23 cellular contexts compared by ENCODE assay signal in the genomic region with DNA sequence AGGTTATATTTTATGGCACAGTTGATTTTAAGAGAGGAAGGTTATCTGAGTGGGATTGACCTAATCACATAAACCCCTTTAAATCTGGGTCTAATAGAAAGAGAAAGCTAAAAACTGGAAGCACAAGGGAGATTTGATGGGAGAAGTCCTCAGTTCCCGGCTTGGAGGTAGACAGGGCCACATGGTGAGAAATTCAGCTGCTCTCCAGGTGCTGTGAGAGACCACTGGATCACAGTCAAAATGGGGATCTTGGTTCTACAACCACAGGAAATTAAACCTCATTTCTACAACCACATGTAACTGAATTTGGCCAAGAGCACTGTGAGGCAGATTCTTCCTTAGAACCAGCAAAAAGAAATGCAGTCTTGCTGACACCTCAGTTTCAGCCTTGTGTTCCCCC.
A peak's percentile ranks its signal among the peaks of the same experiment; 100 is the strongest.
DNase-seq lines count a peak whose midpoint lies in the region; ATAC-seq and TF ChIP-seq lines count a peak whose summit lies in the region.
"Had no signal": no experiment of that assay in that cellular context is flagged by ENCODE, and none has a peak within 500 bp of the region (broad histone marks: within the 10 kb centered on the region; RNA-seq: fewer than 3 reads in every experiment).

No MANE protein-coding gene starts in this region.

- H3K4me1 ChIP-seq in DND-41 (ENCODE audit: insufficient read depth, low read length) = peaks cover 37% of the 10 kb centered on the region
- peaks cover 21% of the 10 kb centered on the region for H3K4me1 ChIP-seq in Loucy (ENCODE audit: insufficient read depth, low read length, poor library complexity, severe bottlenecking)
- H3K4me1 ChIP-seq in neural progenitor cell = peaks cover 9% of the 10 kb centered on the region
- no peaks in the 10 kb centered on the region for H3K4me1 ChIP-seq in mesenchymal stem cell (ENCODE audit: control insufficient read depth, insufficient read depth, low read depth, low read length)
- H3K4me1 ChIP-seq: BE2C, Caco-2 had no signal

- H3K14ac ChIP-seq in mesenchymal stem cell (ENCODE audit: low read length in 2 of 2) = no peak overlapping the region

- peak overlapping the region; percentile 78 for H3K27ac ChIP-seq in DND-41 (ENCODE audit: low read length)
- H3K27ac ChIP-seq in neural progenitor cell = no peak overlapping the region
- H3K27ac ChIP-seq in mesenchymal stem cell (ENCODE audit: low read length, poor library complexity, severe bottlenecking) = no peak overlapping the region
- H3K27ac ChIP-seq: BLaER1 had no signal

- no peak overlapping the region for H3K27ac Mint-ChIP-seq in neural progenitor cell
- H3K27ac Mint-ChIP-seq in stimulated activated naive B cell treated with anti-CD40 and anti-IgM and Interleukin-4, amounts not matched to agents 10 μg/mL and 1 μg/mL and 100 μg/mL, for 72 hours = no peak overlapping the region
- H3K27ac Mint-ChIP-seq: CD14-positive monocyte; CD4-positive, alpha-beta T cell; CD8-positive, alpha-beta T cell had no signal

- ATAC-seq in DND-41 (ENCODE audit: insufficient read depth, low read depth) = peak; percentile 66
- no peak for ATAC-seq in stimulated activated naive B cell treated with anti-CD40 and anti-IgM and Interleukin-4, amounts not matched to agents 10 μg/mL and 1 μg/mL and 100 μg/mL, for 72 hours (replicated peaks)
- ATAC-seq: CD8-positive, alpha-beta T cell had no signal

- H3K4me2 ChIP-seq in DND-41 (ENCODE audit: insufficient read depth, low read length) (peak overlapping the region; percentile 29; the same call in 1 of the 2 replicates), Loucy (ENCODE audit: low read depth, low read length, poor library complexity, severe bottlenecking) (peak overlapping the region; percentile 41), neural progenitor cell (no peak overlapping the region), mesenchymal stem cell (ENCODE audit: low read length, poor library complexity, severe bottlenecking) (no peak overlapping the region)
- H3K4me2 ChIP-seq: BLaER1 had no signal

- no peak overlapping the region for H2AK5ac ChIP-seq in mesenchymal stem cell (ENCODE audit: low read length, severe bottlenecking)

- H3K4me1 Mint-ChIP-seq in neural progenitor cell = peaks cover 4% of the 10 kb centered on the region
- no peaks in the 10 kb centered on the region for H3K4me1 Mint-ChIP-seq in stimulated activated naive B cell treated with anti-CD40 and anti-IgM and Interleukin-4, amounts not matched to agents 10 μg/mL and 1 μg/mL and 100 μg/mL, for 72 hours
- H3K4me1 Mint-ChIP-seq: CD14-positive monocyte had no signal

- H3K4me3 ChIP-seq in DND-41 (ENCODE audit: low read depth in 1 of 2, low read length in 2 of 2) (no peak overlapping the region), Loucy (ENCODE audit: low read length, poor library complexity, severe bottlenecking) (peak overlapping the region; percentile 8), neural progenitor cell (no peak overlapping the region), mesenchymal stem cell (ENCODE audit: insufficient read depth in 1 of 2, low read depth in 1 of 2, low read length in 2 of 2) (no peak overlapping the region)
- H3K4me3 ChIP-seq: BLaER1 had no signal

- peak overlapping the region; percentile 63 for H2AFZ ChIP-seq in DND-41 (ENCODE audit: low read depth, low read length)
- peak overlapping the region; percentile 72; the same call in 1 of the 2 replicates for H2AFZ ChIP-seq in Loucy (ENCODE audit: low read length)
- peak overlapping the region; percentile 18 for H2AFZ ChIP-seq in neural progenitor cell (replicated peaks)
- H2AFZ ChIP-seq in mesenchymal stem cell (ENCODE audit: low read depth, low read length) = no peak overlapping the region

- no peak overlapping the region for H2BK120ac ChIP-seq in mesenchymal stem cell (ENCODE audit: low read depth, low read length)

- no peaks in the 10 kb centered on the region for H3K79me2 ChIP-seq in DND-41 (ENCODE audit: insufficient read depth, low read length)
- H3K79me2 ChIP-seq in Loucy (ENCODE audit: insufficient read depth, low read length) = no peaks in the 10 kb centered on the region
- no peaks in the 10 kb centered on the region for H3K79me2 ChIP-seq in neural progenitor cell (ENCODE audit: low read depth)

- H4K20me1 ChIP-seq in DND-41 (ENCODE audit: insufficient read depth, low read length) = no peaks in the 10 kb centered on the region
- no peaks in the 10 kb centered on the region for H4K20me1 ChIP-seq in Loucy (ENCODE audit: insufficient read depth, low read length, poor library complexity, severe bottlenecking)
- no peaks in the 10 kb centered on the region for H4K20me1 ChIP-seq in neural progenitor cell (ENCODE audit: low read depth)
- H4K20me1 ChIP-seq: BLaER1 had no signal

- H3K9me3 ChIP-seq in DND-41 (ENCODE audit: insufficient read depth, low read length, severe bottlenecking) (peaks cover 4% of the 10 kb centered on the region), Loucy (ENCODE audit: insufficient read depth, low read depth, low read length) (no peaks in the 10 kb centered on the region), neural progenitor cell (ENCODE audit: low read depth) (no peaks in the 10 kb centered on the region), mesenchymal stem cell (ENCODE audit: control insufficient read depth, low read length) (peaks cover 19% of the 10 kb centered on the region)
- H3K9me3 ChIP-seq: BE2C, BLaER1, Caco-2 had no signal

- H3K27me3 ChIP-seq in DND-41 (ENCODE audit: insufficient read depth, low read length, poor library complexity) = no peaks in the 10 kb centered on the region
- H3K27me3 ChIP-seq in Loucy (ENCODE audit: insufficient read depth, low read length, poor library complexity, severe bottlenecking) = no peaks in the 10 kb centered on the region
- H3K27me3 ChIP-seq in neural progenitor cell = no peaks in the 10 kb centered on the region
- H3K27me3 ChIP-seq in mesenchymal stem cell (ENCODE audit: control insufficient read depth in 1 of 2, insufficient read depth in 1 of 2, low read length in 2 of 2) = no peaks in the 10 kb centered on the region
- H3K27me3 ChIP-seq: BE2C, BLaER1 had no signal

- H2BK5ac ChIP-seq in mesenchymal stem cell (ENCODE audit: low read depth, low read length, poor library complexity, severe bottlenecking) = no peak overlapping the region

- peak; percentile 13 for DNase-seq in DND-41
- peak; percentile 44 for DNase-seq in NCI-H82 treated with DMSO at 0.1 percent for 48 hours (lab: John Stamatoyannopoulos, UW; ENCODE audit: unreplicated experiment)
- no peak for DNase-seq in neural progenitor cell (ENCODE audit: low spot score)
- no peak for DNase-seq in mesenchymal stem cell
- no peak for DNase-seq in CD1c-positive myeloid dendritic cell (ENCODE audit: extremely low spot score)
- no peak for DNase-seq in GM19240 (ENCODE audit: insufficient read length, low spot score)
- no peak for DNase-seq in stimulated activated naive B cell treated with anti-CD40 and anti-IgM and Interleukin-4, amounts not matched to agents 10 μg/mL and 1 μg/mL and 100 μg/mL, for 72 hours
- DNase-seq: 8988T; ACHN; BE2C; C1 segment of cervical spinal cord; Caco-2; Calu3; CD4-positive, alpha-beta T cell; CD8-positive, alpha-beta T cell; DMS 273 treated with DMSO at 0.1 percent for 48 hours; DMS153; DMS53; DMS79; GF-D8 had no signal

- no peak overlapping the region for H3K4ac ChIP-seq in mesenchymal stem cell (ENCODE audit: low read depth in 1 of 2, low read length in 2 of 2)

- H2BK12ac ChIP-seq in mesenchymal stem cell (ENCODE audit: low read length in 2 of 2) = no peak overlapping the region

- H3K23ac ChIP-seq in mesenchymal stem cell (ENCODE audit: low read length in 2 of 2) = no peak overlapping the region

- 80% methylated on average over 1 of the region's 1 CpG for WGBS in mesenchymal stem cell

- H3K27me3 Mint-ChIP-seq in neural progenitor cell (ENCODE audit: insufficient read depth, low read depth) = no peaks in the 10 kb centered on the region
- H3K27me3 Mint-ChIP-seq in stimulated activated naive B cell treated with anti-CD40 and anti-IgM and Interleukin-4, amounts not matched to agents 10 μg/mL and 1 μg/mL and 100 μg/mL, for 72 hours = no peaks in the 10 kb centered on the region
- H3K27me3 Mint-ChIP-seq: CD4-positive, alpha-beta T cell had no signal

- no peaks in the 10 kb centered on the region for H3K79me1 ChIP-seq in mesenchymal stem cell (replicated peaks; ENCODE audit: low read length, poor library complexity, severe bottlenecking)

- TF ChIP-seq CTCF in DND-41 (IDR thresholded peaks at IDR 0.05; ENCODE audit: borderline replicate concordance, extremely low read depth, low read length, poor library complexity, severe bottlenecking) (no peak), Loucy (conservative IDR thresholded peaks at IDR 0.05; ENCODE audit: low read length) (no peak), neural progenitor cell (IDR thresholded peaks at IDR 0.05) (no peak)

- peaks cover 3% of the 10 kb centered on the region for H3K9me3 Mint-ChIP-seq in neural progenitor cell
- peaks cover 0 to 6% of the 10 kb centered on the region in 2 donors for H3K9me3 Mint-ChIP-seq in stimulated activated naive B cell treated with anti-CD40 and anti-IgM and Interleukin-4, amounts not matched to agents 10 μg/mL and 1 μg/mL and 100 μg/mL, for 72 hours

- no peaks in the 10 kb centered on the region for H3K9me2 ChIP-seq in Loucy (replicated peaks; ENCODE audit: low read depth, low read length)

- H3K36me3 ChIP-seq in DND-41 (ENCODE audit: insufficient read depth, low read length) (no peaks in the 10 kb centered on the region), Loucy (ENCODE audit: insufficient read depth, low read length) (no peaks in the 10 kb centered on the region), neural progenitor cell (no peaks in the 10 kb centered on the region), mesenchymal stem cell (ENCODE audit: control insufficient read depth in 1 of 2, insufficient read depth in 2 of 2, low read depth in 1 of 2, low read length in 2 of 2) (no peaks in the 10 kb centered on the region)
- H3K36me3 ChIP-seq: BE2C, BLaER1 had no signal

- H3K18ac ChIP-seq in mesenchymal stem cell (ENCODE audit: low read depth in 1 of 2, low read length in 2 of 2) = no peak overlapping the region

- H3F3A ChIP-seq in Loucy (ENCODE audit: low read depth) (no peaks in the 10 kb centered on the region), neural progenitor cell (ENCODE audit: low read depth) (no peaks in the 10 kb centered on the region)

- H2BK15ac ChIP-seq in mesenchymal stem cell (ENCODE audit: low read depth, poor library complexity, severe bottlenecking) = no peak overlapping the region

- H3K9ac ChIP-seq in DND-41 (ENCODE audit: low read depth, low read length) = peak overlapping the region; percentile 43
- H3K9ac ChIP-seq in Loucy (ENCODE audit: low read depth, low read length, poor library complexity, severe bottlenecking) = peak overlapping the region; percentile 39
- H3K9ac ChIP-seq in neural progenitor cell = no peak overlapping the region
- no peak overlapping the region for H3K9ac ChIP-seq in mesenchymal stem cell (ENCODE audit: low read length)
- H3K9ac ChIP-seq: BLaER1 had no signal

- H4K91ac ChIP-seq in mesenchymal stem cell (ENCODE audit: low read length) = no peak overlapping the region

- no peak overlapping the region for H4K8ac ChIP-seq in mesenchymal stem cell (ENCODE audit: low read length)

- H3K4me3 Mint-ChIP-seq in neural progenitor cell = no peak overlapping the region
- no peak overlapping the region for H3K4me3 Mint-ChIP-seq in stimulated activated naive B cell treated with anti-CD40 and anti-IgM and Interleukin-4, amounts not matched to agents 10 μg/mL and 1 μg/mL and 100 μg/mL, for 72 hours
- H3K4me3 Mint-ChIP-seq: CD14-positive monocyte; CD4-positive, alpha-beta T cell; CD8-positive, alpha-beta T cell had no signal

- no peaks in the 10 kb centered on the region for H3K36me3 Mint-ChIP-seq in neural progenitor cell
- no peaks in the 10 kb centered on the region for H3K36me3 Mint-ChIP-seq in stimulated activated naive B cell treated with anti-CD40 and anti-IgM and Interleukin-4, amounts not matched to agents 10 μg/mL and 1 μg/mL and 100 μg/mL, for 72 hours
- H3K36me3 Mint-ChIP-seq: CD14-positive monocyte; CD8-positive, alpha-beta T cell had no signal

Comparison
In these comparisons a context has a peak if more than half of its experiments do, and no peak if none do; other contexts are left out.
1. DNase-seq: peak in DND-41 (single experiment) and NCI-H82 treated with DMSO at 0.1 percent for 48 hours (single experiment); none in neural progenitor cell (single experiment), mesenchymal stem cell (single experiment), CD1c-positive myeloid dendritic cell (single experiment), GM19240 (single experiment) and stimulated activated naive B cell treated with anti-CD40 and anti-IgM and Interleukin-4, amounts not matched to agents 10 μg/mL and 1 μg/mL and 100 μg/mL, for 72 hours (single experiment).
2. H3K4me2 ChIP-seq: peak in DND-41 (single experiment) and Loucy (single experiment); none in neural progenitor cell (single experiment) and mesenchymal stem cell (single experiment).
3. H3K9ac ChIP-seq: peak in DND-41 (single experiment) and Loucy (single experiment); none in neural progenitor cell (single experiment) and mesenchymal stem cell (single experiment).